Comparison of ENCODE assay signal across 11 cellular contexts in genomic region chr7:712601-713457, GRCh38. TPM values are rescaled to one million over a fixed set of nuclear protein-coding genes. Genes with fewer than 3 reads are reported as not detected.
DNase-seq lines count a peak whose midpoint lies in the region; ATAC-seq, FAIRE-seq and TF ChIP-seq lines count a peak whose summit lies in the region.
"Had no signal": no experiment of that assay in that cellular context is flagged by ENCODE, and none has a peak within 500 bp of the region (broad histone marks: within the 10 kb centered on the region; RNA-seq: fewer than 3 reads in every experiment).

No MANE protein-coding gene starts in this region.

- WGBS in IMR-90 (ENCODE audit: extremely low coverage in 2 of 2, insufficient read length in 1 of 2), 2 experiments, result 44% methylated on average over 10 of the region's 44 CpGs; no CpG with 5 or more reads in 1 of the 2 experiments

- H3K36me3 Mint-ChIP-seq in CD4-positive, alpha-beta memory T cell, result peaks cover 2 to 8% of the 10 kb centered on the region in 2 donors

- H2BK20ac ChIP-seq in IMR-90 (ENCODE audit: low read depth, low read length), result no peak overlapping the region

- in situ Hi-C loops in IMR-90 (cut with MboI; ENCODE audit: low sequenced_read_pairs), result no loop called here

- H3K27me3 ChIP-seq in CD4-positive, alpha-beta memory T cell (ENCODE audit: insufficient read depth, low read length), result no peaks in the 10 kb centered on the region
- H3K27me3 ChIP-seq in IMR-90 (ENCODE audit: control insufficient read depth, insufficient read depth, low read length) (peaks cover 4% of the 10 kb centered on the region; the same call in 1 of the 2 replicates), endothelial cell of umbilical vein (ENCODE audit: control insufficient read depth in 2 of 2, insufficient read depth in 2 of 2, low read length in 2 of 2) (no peaks in the 10 kb centered on the region), parathyroid adenoma (ENCODE audit: control insufficient read depth, insufficient read depth, low read length) (no peaks in the 10 kb centered on the region), BE2C (peaks cover 2% of the 10 kb centered on the region; the same call in 1 of the 2 replicates)
- H3K27me3 ChIP-seq: SJCRH30 had no signal

- H3K9me3 ChIP-seq in CD4-positive, alpha-beta memory T cell (ENCODE audit: control insufficient read depth in 1 of 2, low read length in 2 of 2), result no peaks in the 10 kb centered on the region
- 0 out of 2 replicates have a peak, but pooled peaks cover under 1% of the 10 kb centered on the region for H3K9me3 ChIP-seq in IMR-90 (ENCODE audit: control insufficient read depth, insufficient read depth, low read length)
- H3K9me3 ChIP-seq in endothelial cell of umbilical vein (replicated peaks; ENCODE audit: control insufficient read depth, insufficient read depth, low read length), result no peaks in the 10 kb centered on the region
- H3K9me3 ChIP-seq in parathyroid adenoma (ENCODE audit: control insufficient read depth, low read length), result no peaks in the 10 kb centered on the region
- no peaks in the 10 kb centered on the region for H3K9me3 ChIP-seq in BE2C
- H3K9me3 ChIP-seq: SJCRH30 had no signal

- no peak overlapping the region; the same call in 1 of the 2 replicates for H3K4me2 ChIP-seq in IMR-90 (ENCODE audit: low read depth, low read length)
- peak overlapping the region; percentile 22 for H3K4me2 ChIP-seq in endothelial cell of umbilical vein (ENCODE audit: insufficient read depth, low read length)
- no peak overlapping the region for H3K4me2 ChIP-seq in parathyroid adenoma (ENCODE audit: low read length)

- H3K4me3 ChIP-seq in CD4-positive, alpha-beta memory T cell (ENCODE audit: low read length in 2 of 2), result no peak overlapping the region
- peak overlapping the region; percentile 52; the same call in 1 of the 2 replicates for H3K4me3 ChIP-seq in IMR-90 (ENCODE audit: insufficient read depth, low read depth, low read length)
- H3K4me3 ChIP-seq in endothelial cell of umbilical vein (replicated peaks in 1 of 3; ENCODE audit: insufficient read depth in 1 of 3, low read depth in 1 of 3, low read length in 3 of 3), result peak overlapping the region in 1 of 3 experiments; percentile 62
- no peak overlapping the region for H3K4me3 ChIP-seq in parathyroid adenoma (ENCODE audit: low read depth, low read length)
- no peak overlapping the region for H3K4me3 ChIP-seq in BE2C (ENCODE audit: low read depth, low read length)
- H3K4me3 ChIP-seq: SJCRH30 had no signal

- H2BK15ac ChIP-seq in IMR-90 (ENCODE audit: low read depth, low read length), result no peak overlapping the region

- peaks cover 0 to 1% (median 0%) of the 10 kb centered on the region in 8 donors for H3K9me3 Mint-ChIP-seq in CD4-positive, alpha-beta memory T cell

- H3K14ac ChIP-seq in IMR-90 (replicated peaks; ENCODE audit: low read depth, low read length), result no peak overlapping the region

- no peaks in the 10 kb centered on the region for H3K79me2 ChIP-seq in endothelial cell of umbilical vein (ENCODE audit: control insufficient read depth, insufficient read depth, low read length)
- H3K79me2 ChIP-seq in parathyroid adenoma, result no peaks in the 10 kb centered on the region

- peaks cover 3% of the 10 kb centered on the region for H3K4me1 ChIP-seq in CD4-positive, alpha-beta memory T cell (ENCODE audit: insufficient read depth, low read length)
- H3K4me1 ChIP-seq in IMR-90 (ENCODE audit: control insufficient read depth, insufficient read depth, low read length) (peaks cover 3% of the 10 kb centered on the region; the same call in 1 of the 2 replicates), endothelial cell of umbilical vein (ENCODE audit: control insufficient read depth, extremely low read depth, insufficient read depth, low read length) (peaks cover 6% of the 10 kb centered on the region), parathyroid adenoma (no peaks in the 10 kb centered on the region), BE2C (no peaks in the 10 kb centered on the region)
- H3K4me1 ChIP-seq: SJCRH30 had no signal

- H2BK120ac ChIP-seq in IMR-90 (ENCODE audit: low read depth, low read length), result no peak overlapping the region

- no peak overlapping the region for H4K8ac ChIP-seq in IMR-90 (ENCODE audit: low read depth in 2 of 2, low read length in 2 of 2)

- H3K27me3 Mint-ChIP-seq in CD4-positive, alpha-beta memory T cell, result peaks cover 5 to 8% of the 10 kb centered on the region in 2 donors

- TF ChIP-seq POLR2A in IMR-90 (IDR thresholded peaks at IDR 0.05; ENCODE audit: low read depth, low read length) (no peak), endothelial cell of umbilical vein (IDR thresholded peaks at IDR 0.05; ENCODE audit: low read depth, low read length) (no peak)

- ATAC-seq in IMR-90 (ENCODE audit: low read depth), result no peak

- DNase-seq in CD4-positive, alpha-beta memory T cell, result no peak
- DNase-seq in IMR-90 (no peak), endothelial cell of umbilical vein (ENCODE audit: low read depth, low spot score) (no peak), NOMO-1 treated with dmso at 0.1 percent for 144 hours (lab: John Stamatoyannopoulos, UW; ENCODE audit: unreplicated experiment) (no peak), middle frontal gyrus (ENCODE audit: extremely low spot score, low spot score) (no peak), BE2C (no peak)
- no peak for DNase-seq in NK-92 treated with Interleukin-12 subunit alpha and Interleukin-12 subunit beta, amount 100 ng/mL, for 24 hours (lab: John Stamatoyannopoulos, UW)
- DNase-seq: NCI-H1105 treated with DMSO at 0.1 percent for 48 hours, SJCRH30 had no signal

- peak overlapping the region in 3 of 7 donors; percentile 22 to 29 (median 29) for H3K27ac Mint-ChIP-seq in CD4-positive, alpha-beta memory T cell

- peaks cover 3 to 21% (median 12%) of the 10 kb centered on the region in 4 donors for H3K4me1 Mint-ChIP-seq in CD4-positive, alpha-beta memory T cell

- TF ChIP-seq CTCF in IMR-90 (conservative IDR thresholded peaks at IDR 0.05; ENCODE audit: low read depth, low read length), result no peak
- no peak for TF ChIP-seq CTCF in endothelial cell of umbilical vein (IDR thresholded peaks at IDR 0.05; ENCODE audit: extremely low read depth in 1 of 2, insufficient read depth in 1 of 2, low read depth in 1 of 2, low read length in 2 of 2)
- no peak for TF ChIP-seq CTCF in parathyroid adenoma (IDR thresholded peaks at IDR 0.05)
- TF ChIP-seq CTCF in BE2C (IDR thresholded peaks at IDR 0.05; ENCODE audit: low read depth, low read length), result no peak

- H4K20me1 ChIP-seq in IMR-90 (ENCODE audit: insufficient read depth, low read length) (peaks cover 5% of the 10 kb centered on the region; the same call in 1 of the 2 replicates), endothelial cell of umbilical vein (replicated peaks; ENCODE audit: control insufficient read depth, extremely low read depth, insufficient read depth, low read length) (no peaks in the 10 kb centered on the region)

- H3K18ac ChIP-seq in IMR-90 (ENCODE audit: low read depth, low read length), result no peak overlapping the region

- no peaks in the 10 kb centered on the region for H3K9me1 ChIP-seq in IMR-90 (ENCODE audit: insufficient read depth, low read length)
- H3K9me1 ChIP-seq in endothelial cell of umbilical vein (replicated peaks; ENCODE audit: control insufficient read depth, extremely low read depth, insufficient read depth, low read length), result no peaks in the 10 kb centered on the region

- TF ChIP-seq RAD21 in IMR-90 (IDR thresholded peaks at IDR 0.05; ENCODE audit: low read length), result no peak

- H4K91ac ChIP-seq in IMR-90 (ENCODE audit: insufficient read depth, low read depth, low read length), result no peak overlapping the region

- dilution Hi-C loops in IMR-90 (cut with HindIII; ENCODE audit: low sequenced_read_pairs, unreplicated experiment) (no loop called here), endothelial cell of umbilical vein (cut with MboI; ENCODE audit: extremely low pct_ligation_motif_present, low sequenced_read_pairs) (no loop called here)

- H3K23ac ChIP-seq in IMR-90 (ENCODE audit: low read depth, low read length), result no peak overlapping the region

- no peak overlapping the region; the same call in 1 of the 2 replicates for H4K5ac ChIP-seq in IMR-90 (ENCODE audit: low read depth, low read length)

- H3K27ac ChIP-seq in CD4-positive, alpha-beta memory T cell (ENCODE audit: low read depth, low read length), result no peak overlapping the region
- H3K27ac ChIP-seq in IMR-90 (ENCODE audit: insufficient read depth, low read length) (no peak overlapping the region), endothelial cell of umbilical vein (ENCODE audit: insufficient read depth, low read depth, low read length) (no peak overlapping the region), parathyroid adenoma (no peak overlapping the region)
- H3K27ac ChIP-seq: SJCRH30 had no signal

- POLR2A ChIA-PET in CD4-positive, alpha-beta memory T cell (lab: Charles Lee; ENCODE audit: partially characterized antibody), result no interaction called here
- POLR2A ChIA-PET in IMR-90 (lab: Charles Lee; ENCODE audit: unreplicated experiment), result no interaction called here
- POLR2A ChIA-PET in endothelial cell of umbilical vein (lab: Charles Lee), result no interaction called here

- H3K9ac ChIP-seq in IMR-90 (ENCODE audit: low read depth, low read length), result no peak overlapping the region
- H3K9ac ChIP-seq in endothelial cell of umbilical vein (replicated peaks; ENCODE audit: extremely low read depth, insufficient read depth, low read length), result no peak overlapping the region
- H3K9ac ChIP-seq in parathyroid adenoma, result no peak overlapping the region

- no peaks in the 10 kb centered on the region for H3K36me3 ChIP-seq in CD4-positive, alpha-beta memory T cell (ENCODE audit: insufficient read depth, low read length)
- H3K36me3 ChIP-seq in IMR-90 (ENCODE audit: control insufficient read depth, insufficient read depth, low read length), result 0 out of 2 replicates have a peak, but pooled peaks cover 1% of the 10 kb centered on the region
- no peaks in the 10 kb centered on the region for H3K36me3 ChIP-seq in endothelial cell of umbilical vein (ENCODE audit: control insufficient read depth in 2 of 2, extremely low read depth in 1 of 2, insufficient read depth in 2 of 2, low read length in 2 of 2)
- no peaks in the 10 kb centered on the region for H3K36me3 ChIP-seq in parathyroid adenoma (ENCODE audit: control insufficient read depth, insufficient read depth, low read length)
- H3K36me3 ChIP-seq in BE2C, result no peaks in the 10 kb centered on the region
- H3K36me3 ChIP-seq: SJCRH30 had no signal

- intact Hi-C loops in CD4-positive, alpha-beta memory T cell (cut with micrococcal nuclease), result no loop called here
- intact Hi-C loops in IMR-90 (cut with micrococcal nuclease) (no loop called here), endothelial cell of umbilical vein (cut with micrococcal nuclease) (loop anchor here (5.0 kb wide), 1 partner anchor 196 kb away; the partner anchor contains the start of gene PDGFA)

- H3K79me1 ChIP-seq in IMR-90 (ENCODE audit: low read depth in 1 of 2, low read length in 2 of 2), result no peaks in the 10 kb centered on the region

- peak overlapping the region in 7 of 8 donors; percentile 63 to 84 (median 76) for H3K4me3 Mint-ChIP-seq in CD4-positive, alpha-beta memory T cell

- CTCF ChIA-PET in CD4-positive, alpha-beta memory T cell (lab: Charles Lee; ENCODE audit: partially characterized antibody), result no interaction called here
- CTCF ChIA-PET in IMR-90 (lab: Yijun Ruan, JAX), result no interaction called here
- CTCF ChIA-PET in endothelial cell of umbilical vein (lab: Charles Lee), result no interaction called here

- no peak overlapping the region for H2AK5ac ChIP-seq in IMR-90 (ENCODE audit: low read depth, low read length)

- no peak overlapping the region for H2BK5ac ChIP-seq in IMR-90 (ENCODE audit: low read depth, low read length, poor library complexity, severe bottlenecking)

- H3K56ac ChIP-seq in IMR-90 (ENCODE audit: extremely low read depth, insufficient read depth, low read length), result no peak overlapping the region

- FAIRE-seq in endothelial cell of umbilical vein (lab: Jason Lieb, UNC), result no peak
- FAIRE-seq: G401.6 had no signal

- H2AFZ ChIP-seq in IMR-90 (replicated peaks; ENCODE audit: low read length, poor library complexity) (no peak overlapping the region), endothelial cell of umbilical vein (ENCODE audit: low read depth, low read length) (no peak overlapping the region), parathyroid adenoma (peak overlapping the region; percentile 76)

- H2AK9ac ChIP-seq in IMR-90 (replicated peaks; ENCODE audit: low read depth, low read length, poor library complexity), result peak overlapping the region; percentile 76

- no peak overlapping the region for H3K4ac ChIP-seq in IMR-90 (ENCODE audit: low read depth, low read length)

- BruUV-seq in IMR-90 (replicated peaks; lab: Mats Ljungman, UMichigan) (no TSS peak), endothelial cell of umbilical vein (replicated peaks; lab: Mats Ljungman, UMichigan) (no TSS peak)

RNA-seq across cellular contexts. Expression of gene DNAAF5, which starts 13.7 kb away (rescaled TPM):
- total RNA-seq in CD4-positive, alpha-beta memory T cell, result 10 to 100 TPM; 15.9 to 19.4 TPM
- 1 to 10 TPM; 1.7 to 4.7 TPM for polyA plus RNA-seq in CD4-positive, alpha-beta memory T cell
- 12.4 and 13.9 TPM in 2 replicates for total RNA-seq in IMR-90 (2012; rRNA removed)
- 32.6 and 36.1 TPM in 2 replicates for polyA plus RNA-seq in IMR-90 (2012; rRNA removed)
- polyA plus RNA-seq in IMR-90 (2012; cell fraction: cytosol; rRNA removed), result 31.6 and 49.2 TPM in 2 replicates
- polyA plus RNA-seq in IMR-90 (2012; cell fraction: nucleus; rRNA removed; ENCODE audit: low replicate concordance), result 25.7 and 57.6 TPM in 2 replicates
- 45.4 and 49.3 TPM in 2 replicates for total RNA-seq in endothelial cell of umbilical vein
- polyA plus RNA-seq in endothelial cell of umbilical vein, result 65.5 and 81.8 TPM in 2 replicates
- 37.1 and 42.1 TPM in 2 replicates for polyA plus RNA-seq in endothelial cell of umbilical vein (2011; cell fraction: cytosol; rRNA removed)
- polyA plus RNA-seq in endothelial cell of umbilical vein (2011; cell fraction: nucleus; rRNA removed), result 40.8 and 41.7 TPM in 2 replicates
- 23.0 and 27.0 TPM in 2 replicates for polyA plus RNA-seq in endothelial cell of umbilical vein (2012)
- polyA minus RNA-seq in endothelial cell of umbilical vein, result 43.2 and 50.3 TPM in 2 replicates
- 40.9 TPM for polyA minus RNA-seq in endothelial cell of umbilical vein (2011; cell fraction: cytosol; rRNA and poly(A)+ RNA removed)
- polyA minus RNA-seq in endothelial cell of umbilical vein (2011; cell fraction: nucleus; rRNA and poly(A)+ RNA removed), result 23.3 and 31.6 TPM in 2 replicates
- 53.4 TPM for polyA plus RNA-seq in BE2C (2012; ENCODE audit: insufficient read depth, insufficient read length, low read depth)

RNA-seq across cellular contexts. Expression of gene PRKAR1B, which starts 14.3 kb away (rescaled TPM):
- total RNA-seq in CD4-positive, alpha-beta memory T cell, result 10 to 100 TPM; 15.1 to 16.6 TPM
- polyA plus RNA-seq in CD4-positive, alpha-beta memory T cell, result 10 to 100 TPM in 1 of 2 donors, 1 to 10 TPM in 1; 6.5 to 12.4 TPM
- total RNA-seq in IMR-90 (2012; rRNA removed) (14.7 and 15.2 TPM in 2 replicates), endothelial cell of umbilical vein (24.0 and 29.2 TPM in 2 replicates)
- polyA plus RNA-seq in IMR-90 (2012; rRNA removed) (19.8 and 20.2 TPM in 2 replicates), endothelial cell of umbilical vein (15.0 and 15.4 TPM in 2 replicates)
- 12.5 and 20.6 TPM in 2 replicates for polyA plus RNA-seq in IMR-90 (2012; cell fraction: cytosol; rRNA removed)
- 21.9 and 29.1 TPM in 2 replicates for polyA plus RNA-seq in IMR-90 (2012; cell fraction: nucleus; rRNA removed; ENCODE audit: low replicate concordance)
- polyA plus RNA-seq in endothelial cell of umbilical vein (2011; cell fraction: cytosol; rRNA removed), result 17.2 and 19.2 TPM in 2 replicates
- polyA plus RNA-seq in endothelial cell of umbilical vein (2011; cell fraction: nucleus; rRNA removed), result 16.0 and 20.5 TPM in 2 replicates
- polyA plus RNA-seq in endothelial cell of umbilical vein (2012), result 20.5 and 22.4 TPM in 2 replicates
- polyA minus RNA-seq in endothelial cell of umbilical vein, result 25.2 and 27.9 TPM in 2 replicates
- polyA minus RNA-seq in endothelial cell of umbilical vein (2011; cell fraction: cytosol; rRNA and poly(A)+ RNA removed), result 23.6 TPM
- 8.2 and 20.6 TPM in 2 replicates for polyA minus RNA-seq in endothelial cell of umbilical vein (2011; cell fraction: nucleus; rRNA and poly(A)+ RNA removed)
- 31.7 TPM for polyA plus RNA-seq in BE2C (2012; ENCODE audit: insufficient read depth, insufficient read length, low read depth)
